ENCODE assay signal across 8 cellular contexts in the genomic region with DNA sequence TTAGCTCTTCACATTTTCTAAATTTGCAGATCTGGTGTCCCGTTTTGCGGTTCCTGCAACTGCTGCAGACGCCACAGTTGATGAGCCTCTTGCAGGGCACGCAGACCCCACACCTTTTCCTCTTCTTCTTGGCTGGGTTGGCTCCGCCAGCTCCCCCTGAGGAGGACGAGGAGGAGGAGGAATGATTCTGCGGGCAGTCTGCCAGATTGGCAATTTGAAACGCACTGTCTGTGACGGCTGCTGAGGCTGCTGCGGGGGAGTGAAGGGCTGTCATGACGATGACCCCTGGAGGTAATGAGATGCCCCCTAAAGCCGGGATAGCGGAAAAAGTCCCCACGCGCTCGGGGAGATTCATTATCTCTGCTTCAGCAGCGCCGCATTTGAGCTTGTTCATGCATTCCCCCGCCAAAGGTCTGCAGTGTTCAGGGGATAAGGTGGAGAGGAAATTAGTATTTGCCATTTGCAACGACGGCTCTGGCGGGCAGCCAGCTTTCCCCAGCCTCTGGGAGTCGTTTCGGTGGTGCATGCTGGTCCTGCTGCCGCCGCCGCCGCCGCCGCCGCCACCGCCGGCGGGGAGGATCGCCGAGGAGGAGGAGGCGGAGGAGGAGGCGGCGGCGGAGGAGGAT. TPM values are rescaled to one million over a fixed set of nuclear protein-coding genes. Genes with fewer than 3 reads are reported as not detected.
DNase-seq lines count a peak whose midpoint lies in the region; ATAC-seq and TF ChIP-seq lines count a peak whose summit lies in the region.

No MANE protein-coding gene starts in this region.

- H3K27ac ChIP-seq in ectodermal cell (ENCODE audit: insufficient read depth, low read depth, low read length, poor library complexity, severe bottlenecking) (peak overlapping the region; percentile 91), lower lobe of right lung (peak overlapping the region; percentile 36)

- H3K27ac Mint-ChIP-seq in activated CD4-positive, alpha-beta T cell treated with anti-CD3 and anti-CD28 coated beads, Interleukin-2, amount 10 ng/mL, durations not matched to agents 24 days and 14 days: no peak overlapping the region

- 0 to 1% methylated on average over 34 to 37 of the region's 40 CpGs for WGBS in ectodermal cell, 2 experiments

- peak overlapping the region; percentile 78 for H3K4me3 Mint-ChIP-seq in activated CD4-positive, alpha-beta T cell treated with anti-CD3 and anti-CD28 coated beads, Interleukin-2, amount 10 ng/mL, durations not matched to agents 24 days and 14 days

- ATAC-seq in HG03196 (IDR thresholded peaks at IDR 0.05; ENCODE audit: unreplicated experiment) (peak; percentile 26), lower lobe of right lung (peak; percentile 64 to 65)

- DNase-seq in AG08395 (ENCODE audit: low spot score) (peak; percentile 17), GM19238 (ENCODE audit: insufficient read length, low spot score) (peak; percentile 35), NCI-H446 (lab: John Stamatoyannopoulos, UW) (peak; percentile 73 to 81), lower lobe of right lung (peak; percentile 80)
- peak; percentile 75 for DNase-seq in activated CD4-positive, alpha-beta T cell treated with anti-CD3 and anti-CD28 coated beads, Interleukin-2, amount 10 ng/mL, durations not matched to agents 24 days and 14 days
- DNase-seq in stimulated activated CD8-positive, alpha-beta memory T cell treated with anti-CD3 and anti-CD28 coated beads, Interleukin-4, amount 100 ng/mL, for 24 hours (ENCODE audit: low read depth): peak; percentile 21

- H3K4me1 ChIP-seq in ectodermal cell (ENCODE audit: control insufficient read depth, insufficient read depth, low read length) (peaks cover 31% of the 10 kb centered on the region), lower lobe of right lung (peaks cover 9% of the 10 kb centered on the region)

- no peak for TF ChIP-seq CTCF in lower lobe of right lung (IDR thresholded peaks at IDR 0.05)

- H3K4me1 Mint-ChIP-seq in activated CD4-positive, alpha-beta T cell treated with anti-CD3 and anti-CD28 coated beads, Interleukin-2, amount 10 ng/mL, durations not matched to agents 24 days and 14 days: peaks cover 17% of the 10 kb centered on the region

- H3K4me3 ChIP-seq in ectodermal cell (ENCODE audit: insufficient read depth, low read depth, low read length) (peak overlapping the region; percentile 63), lower lobe of right lung (peak overlapping the region; percentile 60)

- H3K27me3 ChIP-seq in ectodermal cell (ENCODE audit: control insufficient read depth, insufficient read depth, low read length, poor library complexity, severe bottlenecking) (no peaks in the 10 kb centered on the region), lower lobe of right lung (ENCODE audit: low read depth) (peaks cover 14% of the 10 kb centered on the region)

- peaks cover 8% of the 10 kb centered on the region for H3K9me3 Mint-ChIP-seq in activated CD4-positive, alpha-beta T cell treated with anti-CD3 and anti-CD28 coated beads, Interleukin-2, amount 10 ng/mL, durations not matched to agents 24 days and 14 days

- H3K9me3 ChIP-seq in ectodermal cell (ENCODE audit: control insufficient read depth, low read length) (no peaks in the 10 kb centered on the region), lower lobe of right lung (no peaks in the 10 kb centered on the region)

- no peaks in the 10 kb centered on the region for H3K36me3 ChIP-seq in ectodermal cell (ENCODE audit: control insufficient read depth, insufficient read depth, low read length)
- no peaks in the 10 kb centered on the region for H3K36me3 ChIP-seq in lower lobe of right lung

- H3K27me3 Mint-ChIP-seq in activated CD4-positive, alpha-beta T cell treated with anti-CD3 and anti-CD28 coated beads, Interleukin-2, amount 10 ng/mL, durations not matched to agents 24 days and 14 days: peaks cover 70% of the 10 kb centered on the region

- intact Hi-C loops in activated CD4-positive, alpha-beta T cell treated with anti-CD3 and anti-CD28 coated beads, Interleukin-2, amount 10 ng/mL, durations not matched to agents 24 days and 14 days (cut with micrococcal nuclease): no loop called here
- intact Hi-C loops in lower lobe of right lung (cut with DNase I): no loop called here

- no peaks in the 10 kb centered on the region for H3K36me3 Mint-ChIP-seq in activated CD4-positive, alpha-beta T cell treated with anti-CD3 and anti-CD28 coated beads, Interleukin-2, amount 10 ng/mL, durations not matched to agents 24 days and 14 days (ENCODE audit: low read depth)

RNA-seq across cellular contexts. Expression of a gene that starts 3.8 kb away (rescaled TPM):
- not detected in 2 replicates for total RNA-seq in activated CD4-positive, alpha-beta T cell treated with anti-CD3 and anti-CD28 coated beads, Interleukin-2, amount 10 ng/mL, durations not matched to agents 24 days and 14 days
- polyA plus RNA-seq in ectodermal cell (2013, experiment 1 of 4): 23.4 TPM
- polyA plus RNA-seq in ectodermal cell (2013, experiment 2 of 4): 23.2 TPM
- polyA plus RNA-seq in ectodermal cell (2013, experiment 3 of 4): 16.1 TPM
- polyA plus RNA-seq in ectodermal cell (2013, experiment 4 of 4): 15.7 TPM
- total RNA-seq in lower lobe of right lung: 1.9 TPM

Comparison
In these comparisons a context has a peak if more than half of its experiments do, and no peak if none do; other contexts are left out.
1. Peak in every context shown above with its lines: DNase-seq, ATAC-seq, H3K4me3 ChIP-seq and H3K27ac ChIP-seq.
2. DNase-seq: peak in every context shown above with its lines; median percentile 80 in lower lobe of right lung; 77 in NCI-H446; 75 in activated CD4-positive, alpha-beta T cell treated with anti-CD3 and anti-CD28 coated beads, Interleukin-2, amount 10 ng/mL, durations not matched to agents 24 days and 14 days; 35 in GM19238; 21 in stimulated activated CD8-positive, alpha-beta memory T cell treated with anti-CD3 and anti-CD28 coated beads, Interleukin-4, amount 100 ng/mL, for 24 hours; 17 in AG08395.